9 cellular contexts compared by ENCODE assay signal in the genomic region with DNA sequence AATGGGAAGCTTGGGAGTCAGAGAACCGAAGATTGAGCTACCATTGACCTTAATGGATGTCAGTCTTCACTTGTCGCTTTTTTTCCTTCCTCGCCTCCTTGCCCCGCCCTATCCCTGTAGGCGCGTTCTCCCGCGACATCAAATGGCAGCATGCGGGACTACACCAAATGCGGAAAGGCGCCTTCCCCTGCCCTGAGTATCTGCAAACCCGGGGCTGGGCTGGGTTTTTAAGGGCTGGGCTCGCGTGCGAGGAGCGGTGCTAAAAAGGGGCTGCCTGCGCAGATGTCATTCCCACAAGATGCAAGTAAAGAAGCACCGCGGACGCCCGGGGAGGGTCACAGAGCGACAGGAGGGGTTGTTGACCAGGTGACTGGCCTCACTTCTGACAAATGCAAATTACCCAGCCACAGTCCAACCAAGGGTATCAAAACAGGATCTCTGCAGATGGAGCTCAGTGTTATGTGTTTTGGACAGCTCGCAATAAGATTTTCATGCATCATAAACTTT. TPM values are rescaled to one million over a fixed set of nuclear protein-coding genes. Genes with fewer than 3 reads are reported as not detected.
DNase-seq lines count a peak whose midpoint lies in the region; ATAC-seq and TF ChIP-seq lines count a peak whose summit lies in the region.
"Had no signal": no experiment of that assay in that cellular context is flagged by ENCODE, and none has a peak within 500 bp of the region (broad histone marks: within the 10 kb centered on the region; RNA-seq: fewer than 3 reads in every experiment).

No MANE protein-coding gene starts in this region.

- H3K27ac Mint-ChIP-seq in activated B cell treated with CpG ODN at 0.5 μM for 24 hours, result peak overlapping the region; percentile 95
- no peak overlapping the region for H3K27ac Mint-ChIP-seq in central memory CD8-positive, alpha-beta T cell (ENCODE audit: low read depth)

- no peak overlapping the region for H3K27ac ChIP-seq in left lung

- no peaks in the 10 kb centered on the region for H3K4me1 ChIP-seq in BE2C
- H3K4me1 ChIP-seq in left lung, result peaks cover 0 to 26% of the 10 kb centered on the region in 2 donors

- TF ChIP-seq CTCF in BE2C (IDR thresholded peaks at IDR 0.05; ENCODE audit: low read depth, low read length) (no peak), activated B cell treated with CpG ODN at 0.5 μM for 24 hours (IDR thresholded peaks at IDR 0.05) (no peak), left lung (IDR thresholded peaks at IDR 0.05) (peak; percentile 19 to 32)

- POLR2A ChIA-PET in activated B cell treated with CpG ODN at 0.5 μM for 24 hours (lab: Charles Lee), result interaction anchor here (0.6 to 2.7 kb wide), 18 partner anchors 9 to 529 kb away, joined by 3 to 16 read pairs (median 4); a partner anchor contains a TSS

- peak overlapping the region; percentile 92 for H3K4me3 Mint-ChIP-seq in activated B cell treated with CpG ODN at 0.5 μM for 24 hours
- peak overlapping the region; percentile 54 for H3K4me3 Mint-ChIP-seq in central memory CD8-positive, alpha-beta T cell

- H3K4me1 Mint-ChIP-seq in activated B cell treated with CpG ODN at 0.5 μM for 24 hours, result peaks cover 94% of the 10 kb centered on the region
- H3K4me1 Mint-ChIP-seq in central memory CD8-positive, alpha-beta T cell, result peaks cover 31% of the 10 kb centered on the region

- ATAC-seq in GM19328 (IDR thresholded peaks at IDR 0.05; ENCODE audit: unreplicated experiment), result peak; percentile 45
- peak; percentile 62 for ATAC-seq in HG03442 (IDR thresholded peaks at IDR 0.05; ENCODE audit: unreplicated experiment)
- peak; percentile 81 for ATAC-seq in activated B cell treated with CpG ODN at 0.5 μM for 24 hours (ENCODE audit: low read depth)
- no peak for ATAC-seq in central memory CD8-positive, alpha-beta T cell (replicated peaks; ENCODE audit: extremely low read depth, poor library complexity, severe bottlenecking)
- ATAC-seq in left lung, result peak; percentile 70

- intact Hi-C loops in activated B cell treated with CpG ODN at 0.5 μM for 24 hours (cut with micrococcal nuclease), result loop anchor here (1.0 to 2.0 kb wide), 9 partner anchors 14 to 523 kb away; a partner anchor contains a TSS
- intact Hi-C loops in left lung (cut with DNase I), result loop anchor here in 1 of 2 donors (5.0 kb wide), 1 partner anchor 35 kb away; no protein-coding TSS in a partner anchor

- H3K9me3 ChIP-seq in BE2C, result no peaks in the 10 kb centered on the region
- no peaks in the 10 kb centered on the region for H3K9me3 ChIP-seq in left lung

- H3K9me3 Mint-ChIP-seq in activated B cell treated with CpG ODN at 0.5 μM for 24 hours, result no peaks in the 10 kb centered on the region
- H3K9me3 Mint-ChIP-seq in central memory CD8-positive, alpha-beta T cell, result no peaks in the 10 kb centered on the region

- peaks cover 23% of the 10 kb centered on the region for H3K36me3 Mint-ChIP-seq in activated B cell treated with CpG ODN at 0.5 μM for 24 hours (ENCODE audit: low read depth)
- H3K36me3 Mint-ChIP-seq in central memory CD8-positive, alpha-beta T cell (ENCODE audit: insufficient read depth), result peaks cover 3% of the 10 kb centered on the region

- no peaks in the 10 kb centered on the region for H3K36me3 ChIP-seq in BE2C
- no peaks in the 10 kb centered on the region for H3K36me3 ChIP-seq in left lung

- CTCF ChIA-PET in activated B cell treated with CpG ODN at 0.5 μM for 24 hours (lab: Charles Lee), result interaction anchor here (0.6 to 5.1 kb wide), 9 partner anchors 26 to 176 kb away, joined by 3 to 29 read pairs (median 4); no protein-coding TSS in a partner anchor

- H3K27me3 Mint-ChIP-seq in activated B cell treated with CpG ODN at 0.5 μM for 24 hours, result no peaks in the 10 kb centered on the region
- peaks cover 50% of the 10 kb centered on the region for H3K27me3 Mint-ChIP-seq in central memory CD8-positive, alpha-beta T cell

- H3K27me3 ChIP-seq in BE2C, result no peaks in the 10 kb centered on the region
- H3K27me3 ChIP-seq in left lung, result peaks cover 0 to 31% of the 10 kb centered on the region in 2 donors

- DNase-seq in BE2C (peak; percentile 4), activated B cell treated with CpG ODN at 0.5 μM for 24 hours (peak; percentile 82), left lung (peak; percentile 64 to 82), NCI-H526 treated with DMSO at 0.1 percent for 48 hours (lab: John Stamatoyannopoulos, UW) (no peak)
- DNase-seq in central memory CD8-positive, alpha-beta T cell (ENCODE audit: low spot score in 2 of 2), result no peak
- peak; percentile 48 to 62 (median 52) for DNase-seq in stimulated activated CD4-positive, alpha-beta T cell treated with anti-CD3 and anti-CD28 coated beads, TNF-alpha, amount 100 ng/mL, for 48 hours (ENCODE audit: low read depth in 3 of 3)

- H3K4me3 ChIP-seq in BE2C (ENCODE audit: low read depth, low read length), result no peak overlapping the region
- peak overlapping the region; percentile 3 to 25 for H3K4me3 ChIP-seq in left lung

RNA-seq across cellular contexts. Expression of a gene that starts 4.7 kb away (rescaled TPM):
- polyA plus RNA-seq in BE2C (2012; ENCODE audit: insufficient read depth, insufficient read length, low read depth), result 0.26 TPM
- total RNA-seq in activated B cell treated with CpG ODN at 0.5 μM for 24 hours (48.0 and 49.1 TPM in 2 replicates), left lung (10 to 100 TPM; 11.4 to 15.0 TPM)

RNA-seq across cellular contexts. Expression of a gene that starts 16.2 kb away (rescaled TPM):
- not detected for polyA plus RNA-seq in BE2C (2012; ENCODE audit: insufficient read depth, insufficient read length, low read depth)
- not detected in 2 replicates for total RNA-seq in activated B cell treated with CpG ODN at 0.5 μM for 24 hours
- total RNA-seq in left lung, result not detected
- total RNA-seq: HT1080 had no signal

RNA-seq across cellular contexts. Expression of a gene that starts 40.3 kb away (rescaled TPM):
- polyA plus RNA-seq in BE2C (2012; ENCODE audit: insufficient read depth, insufficient read length, low read depth), result 0.31 TPM
- total RNA-seq in activated B cell treated with CpG ODN at 0.5 μM for 24 hours (51.5 and 64.3 TPM in 2 replicates), left lung (10 to 100 TPM; 50.3 to 55.9 TPM)

Comparison
In these comparisons a context has a peak if more than half of its experiments do, and no peak if none do; other contexts are left out.
1. DNase-seq: peak in BE2C (single experiment), activated B cell treated with CpG ODN at 0.5 μM for 24 hours (single experiment), left lung (2 of 2) and stimulated activated CD4-positive, alpha-beta T cell treated with anti-CD3 and anti-CD28 coated beads, TNF-alpha, amount 100 ng/mL, for 48 hours (3 of 3); none in central memory CD8-positive, alpha-beta T cell (0 of 2) and NCI-H526 treated with DMSO at 0.1 percent for 48 hours (single experiment).
2. CTCF ChIP-seq: peak in left lung (2 of 2); none in BE2C (single experiment) and activated B cell treated with CpG ODN at 0.5 μM for 24 hours (single experiment).